19 cellular contexts compared by ENCODE assay signal in genomic region chr3:51929420-51930003, GRCh38. TPM values are rescaled to one million over a fixed set of nuclear protein-coding genes. Genes with fewer than 3 reads are reported as not detected.
DNase-seq lines count a peak whose midpoint lies in the region; ATAC-seq and TF ChIP-seq lines count a peak whose summit lies in the region.
"Had no signal": no experiment of that assay in that cellular context is flagged by ENCODE, and none has a peak within 500 bp of the region (broad histone marks: within the 10 kb centered on the region; RNA-seq: fewer than 3 reads in every experiment).

No MANE protein-coding gene starts in this region.

- ATAC-seq in foreskin keratinocyte (peak; percentile 57), GM19467 (IDR thresholded peaks at IDR 0.05; ENCODE audit: unreplicated experiment) (no peak)
- ATAC-seq: activated T-cell treated with anti-CD3 and anti-CD28 coated beads, Interleukin-2, amount 50 U/mL, for 72 hours had no signal

- BruUV-seq in mammary epithelial cell (replicated peaks; lab: Mats Ljungman, UMichigan), result no TSS peak

- no peak overlapping the region for H3K27ac ChIP-seq in mammary epithelial cell (ENCODE audit: insufficient read depth, low read depth, low read length)
- H3K27ac ChIP-seq in foreskin keratinocyte, result no peak overlapping the region
- H3K27ac ChIP-seq in esophagus squamous epithelium, result no peak overlapping the region
- H3K27ac ChIP-seq: pancreas, SJSA1 had no signal

- no peaks in the 10 kb centered on the region for H4K20me1 ChIP-seq in mammary epithelial cell (ENCODE audit: insufficient read depth, low read length)

- no peak overlapping the region for H2AFZ ChIP-seq in mammary epithelial cell (ENCODE audit: low read depth, low read length)

- 60% methylated on average over 5 of the region's 5 CpGs for WGBS in mammary epithelial cell (ENCODE audit: low coverage, missing lambda C conversion rate)
- 71 to 79% methylated on average over 4 to 5 of the region's 5 CpGs for WGBS in esophagus squamous epithelium, 2 donors

- TF ChIP-seq POLR2A in NB4 (IDR thresholded peaks at IDR 0.05; ENCODE audit: extremely low read depth, insufficient read length), result no peak
- TF ChIP-seq POLR2A in esophagus squamous epithelium (IDR thresholded peaks at IDR 0.05), result no peak

- dilution Hi-C loops in mammary epithelial cell (cut with HindIII; ENCODE audit: low sequenced_read_pairs), result no loop called here

- intact Hi-C loops in mammary epithelial cell (cut with micrococcal nuclease), result no loop called here
- intact Hi-C loops in esophagus squamous epithelium (cut with DNase I), result no loop called here

- H3K36me3 ChIP-seq in mammary epithelial cell (ENCODE audit: insufficient read depth, low read length) (no peaks in the 10 kb centered on the region), esophagus squamous epithelium (peaks cover 11 to 26% (median 16%) of the 10 kb centered on the region in 3 donors), MG63 (no peaks in the 10 kb centered on the region; the same call in 1 of the 2 replicates)

- H3K9me3 ChIP-seq in mammary epithelial cell (replicated peaks; ENCODE audit: insufficient read depth, low read length) (no peaks in the 10 kb centered on the region), esophagus squamous epithelium (no peaks in the 10 kb centered on the region), MG63 (no peaks in the 10 kb centered on the region)
- H3K9me3 ChIP-seq: pancreas, SJSA1 had no signal

- no peak overlapping the region for H3K9ac ChIP-seq in mammary epithelial cell (ENCODE audit: insufficient read depth, low read length)

- H3K27me3 ChIP-seq in mammary epithelial cell (ENCODE audit: insufficient read depth, low read length), result no peaks in the 10 kb centered on the region
- no peaks in the 10 kb centered on the region for H3K27me3 ChIP-seq in foreskin keratinocyte
- no peaks in the 10 kb centered on the region for H3K27me3 ChIP-seq in esophagus squamous epithelium
- H3K27me3 ChIP-seq in MG63, result no peaks in the 10 kb centered on the region
- H3K27me3 ChIP-seq: pancreas, SJSA1 had no signal

- in situ Hi-C loops in T47D (cut with HindIII; ENCODE audit: low pct_unique_long_range_greater_than_20kb, low sequenced_read_pairs) (no loop called here), mammary epithelial cell (cut with MboI; ENCODE audit: low sequenced_read_pairs in 2 of 2) (no loop called here)

- DNase-seq in T47D (ENCODE audit: low read depth in 1 of 2, low spot score in 1 of 2), result peak; percentile 47 to 55
- no peak for DNase-seq in mammary epithelial cell
- peak; percentile 57 for DNase-seq in NB4 (ENCODE audit: low read depth)
- peak in 1 of 2 donors; percentile 18 for DNase-seq in foreskin keratinocyte
- DNase-seq in activated CD4-positive, alpha-beta T cell treated with anti-CD3 and anti-CD28 coated beads, Interleukin-2, amount 50 U/mL, for 4 hours, result no peak
- DNase-seq in esophagus squamous epithelium (lab: John Stamatoyannopoulos, UW), result no peak
- no peak for DNase-seq in MG63
- DNase-seq: activated CD4-positive, CD25-positive, alpha-beta regulatory T cell; activated T-cell treated with anti-CD3 and anti-CD28 coated beads, Interleukin-2, amount 50 U/mL, for 72 hours; effector CD8-positive, alpha-beta T cell; EL; glutamatergic neuron; MM.1S; pancreas; stimulated activated CD4-positive, alpha-beta T cell treated with anti-CD3 and anti-CD28 coated beads, Interleukin-15, amount 100 ng/mL, for 24 hours had no signal

- H3K4me1 ChIP-seq in mammary epithelial cell (ENCODE audit: insufficient read depth, low read length), result no peaks in the 10 kb centered on the region
- no peaks in the 10 kb centered on the region for H3K4me1 ChIP-seq in foreskin keratinocyte
- no peaks in the 10 kb centered on the region for H3K4me1 ChIP-seq in esophagus squamous epithelium
- H3K4me1 ChIP-seq: pancreas, SJSA1 had no signal

- TF ChIP-seq CTCF in mammary epithelial cell (conservative IDR thresholded peaks at IDR 0.05 in 1 of 2, IDR thresholded peaks at IDR 0.05 in 1 of 2; ENCODE audit: extremely low read depth in 1 of 2, insufficient read depth in 1 of 2, low read depth in 1 of 2, low read length in 2 of 2), result no peak
- no peak for TF ChIP-seq CTCF in NB4 (IDR thresholded peaks at IDR 0.05; ENCODE audit: low read depth, low read length)
- no peak for TF ChIP-seq CTCF in foreskin keratinocyte (conservative IDR thresholded peaks at IDR 0.05)
- no peak for TF ChIP-seq CTCF in esophagus squamous epithelium (IDR thresholded peaks at IDR 0.05)

- no peaks in the 10 kb centered on the region for H3K79me2 ChIP-seq in mammary epithelial cell (ENCODE audit: insufficient read depth, low read length)

- CTCF ChIA-PET in mammary epithelial cell (lab: Charles Lee; ENCODE audit: low non-redundant PET), result no interaction called here

- H3K4me3 ChIP-seq in mammary epithelial cell (replicated peaks in 1 of 3; ENCODE audit: insufficient read depth in 1 of 3, low read depth in 2 of 3, low read length in 3 of 3) (no peak overlapping the region), NB4 (ENCODE audit: low read depth, low read length) (no peak overlapping the region), esophagus squamous epithelium (no peak overlapping the region), MG63 (no peak overlapping the region)
- H3K4me3 ChIP-seq: lung, pancreas, SJSA1 had no signal

- H3K4me2 ChIP-seq in mammary epithelial cell (ENCODE audit: insufficient read depth, low read depth, low read length), result no peak overlapping the region

RNA-seq across cellular contexts. Expression of gene RRP9, which starts 12.2 kb away (rescaled TPM):
- total RNA-seq in mammary epithelial cell (10 to 100 TPM; 22.3 to 44.5 TPM), foreskin keratinocyte (43.4 and 52.5 TPM in 2 replicates), esophagus squamous epithelium (10 to 100 TPM; 11.1 to 30.3 (median 21.3) TPM)
- polyA plus RNA-seq in mammary epithelial cell (42.5 TPM), foreskin keratinocyte (53.7 and 63.6 TPM in 2 replicates)
- polyA minus RNA-seq in mammary epithelial cell, result 39.6 TPM
- 59.3 and 78.5 TPM in 2 replicates for total RNA-seq in MG63 (2014; rRNA removed; shearing (Covaris generic); ENCODE audit: low replicate concordance)

RNA-seq across cellular contexts. Expression of gene PARP3, which starts 12.7 kb away (rescaled TPM):
- 10 to 100 TPM; 16.1 to 19.7 TPM for total RNA-seq in mammary epithelial cell
- 8.7 TPM for polyA plus RNA-seq in mammary epithelial cell
- 5.4 TPM for polyA minus RNA-seq in mammary epithelial cell
- total RNA-seq in foreskin keratinocyte, result 5.2 and 7.1 TPM in 2 replicates
- polyA plus RNA-seq in foreskin keratinocyte, result 4.7 and 6.1 TPM in 2 replicates
- total RNA-seq in esophagus squamous epithelium, result 10 to 100 TPM in 2 of 4 donors, 1 to 10 TPM in 2; 7.3 to 33.0 (median 14.2) TPM
- 5.9 and 13.8 TPM in 2 replicates for total RNA-seq in MG63 (2014; rRNA removed; shearing (Covaris generic); ENCODE audit: low replicate concordance)

RNA-seq across cellular contexts. Expression of gene GPR62, which starts 25.7 kb away (rescaled TPM):
- under 1 TPM in 1 of 2 donors, not detected in 1; 0.14 TPM for total RNA-seq in mammary epithelial cell
- polyA plus RNA-seq in mammary epithelial cell, result not detected
- polyA minus RNA-seq in mammary epithelial cell, result not detected
- total RNA-seq in foreskin keratinocyte, result not detected in 2 replicates
- polyA plus RNA-seq in foreskin keratinocyte, result not detected in 2 replicates
- under 1 TPM in 2 of 4 donors, not detected in 2; 0.09 to 0.38 TPM for total RNA-seq in esophagus squamous epithelium
- not detected in 2 replicates for total RNA-seq in MG63 (2014; rRNA removed; shearing (Covaris generic); ENCODE audit: low replicate concordance)
- total RNA-seq: SJSA1 had no signal

RNA-seq across cellular contexts. Expression of gene IQCF1, which starts 26.4 kb away (rescaled TPM):
- total RNA-seq in mammary epithelial cell (not detected), foreskin keratinocyte (not detected in 2 replicates), esophagus squamous epithelium (not detected)
- polyA plus RNA-seq in mammary epithelial cell (0.17 TPM), foreskin keratinocyte (not detected in 2 replicates)
- not detected for polyA minus RNA-seq in mammary epithelial cell
- total RNA-seq in MG63 (2014; rRNA removed; shearing (Covaris generic); ENCODE audit: low replicate concordance), result not detected in 2 replicates
- total RNA-seq: activated T-cell treated with anti-CD3 and anti-CD28 coated beads, Interleukin-2, amount 50 U/mL, for 72 hours; lung; pancreas; SJSA1; ureter had no signal
- polyA plus RNA-seq: lung, pancreas had no signal

RNA-seq across cellular contexts. Expression of gene PCBP4, which starts 37.7 kb away (rescaled TPM):
- total RNA-seq in mammary epithelial cell, result 10 to 100 TPM; 51.0 to 61.1 TPM
- polyA plus RNA-seq in mammary epithelial cell, result 65.6 TPM
- polyA minus RNA-seq in mammary epithelial cell, result 52.8 TPM
- total RNA-seq in foreskin keratinocyte, result 30.9 and 33.4 TPM in 2 replicates
- 40.0 and 46.9 TPM in 2 replicates for polyA plus RNA-seq in foreskin keratinocyte
- 10 to 100 TPM; 13.0 to 47.3 (median 19.5) TPM for total RNA-seq in esophagus squamous epithelium
- 24.8 and 28.1 TPM in 2 replicates for total RNA-seq in MG63 (2014; rRNA removed; shearing (Covaris generic); ENCODE audit: low replicate concordance)

Comparison
In these comparisons a context has a peak if more than half of its experiments do, and no peak if none do; other contexts are left out.
1. DNase-seq: peak in T47D (2 of 2) and NB4 (single experiment); none in mammary epithelial cell (single experiment), activated CD4-positive, alpha-beta T cell treated with anti-CD3 and anti-CD28 coated beads, Interleukin-2, amount 50 U/mL, for 4 hours (0 of 2), esophagus squamous epithelium (single experiment) and MG63 (single experiment).